In genomic region chr16:4892356-4893102, GRCh38 we compare ENCODE assay signal across 1 cellular context.
A peak's percentile ranks its signal among the peaks of the same experiment; 100 is the strongest.
TF ChIP-seq lines count a peak whose summit lies in the region.

No MANE protein-coding gene starts in this region.

TF ChIP-seq in IMR-90, 13 proteins besides CTCF, POLR2A, EP300 and RAD21:
- TF ChIP-seq BHLHE40 (IDR thresholded peaks at IDR 0.05; ENCODE audit: low read depth, low read length) (peak; percentile 75), USF2 (IDR thresholded peaks at IDR 0.05; ENCODE audit: low read depth, low read length) (no peak), RCOR1 (IDR thresholded peaks at IDR 0.05; ENCODE audit: insufficient replicate concordance, low read length) (no peak), MAZ (IDR thresholded peaks at IDR 0.05; ENCODE audit: borderline replicate concordance, low read depth, low read length) (peak; percentile 8; the same call in 1 of the 2 replicates), ELK1 (IDR thresholded peaks at IDR 0.05; ENCODE audit: borderline replicate concordance, low read depth, low read length) (no peak), RFX5 (IDR thresholded peaks at IDR 0.05; ENCODE audit: low read depth, low read length) (no peak), CEBPB (IDR thresholded peaks at IDR 0.05; ENCODE audit: low read depth, low read length) (no peak), MAFK (IDR thresholded peaks at IDR 0.05; ENCODE audit: low read depth, low read length) (no peak), CHD1 (IDR thresholded peaks at IDR 0.05; ENCODE audit: low read depth, low read length) (no peak), NFE2L2 (IDR thresholded peaks at IDR 0.05; ENCODE audit: low read depth, low read length) (no peak), SMC3 (IDR thresholded peaks at IDR 0.05; ENCODE audit: low read depth, low read length) (no peak)
